Comparison of ENCODE assay signal across 9 cellular contexts in genomic region chr19:45509692-45510015, GRCh38. TPM values are rescaled to one million over a fixed set of nuclear protein-coding genes. Genes with fewer than 3 reads are reported as not detected.
DNase-seq lines count a peak whose midpoint lies in the region; ATAC-seq and TF ChIP-seq lines count a peak whose summit lies in the region.
"Had no signal": no experiment of that assay in that cellular context is flagged by ENCODE, and none has a peak within 500 bp of the region (broad histone marks: within the 10 kb centered on the region; RNA-seq: fewer than 3 reads in every experiment).

No MANE protein-coding gene starts in this region.

- H3K9ac ChIP-seq in mucosa of stomach (ENCODE audit: low read length) = peak overlapping the region; percentile 100

- H3K36me3 ChIP-seq in right atrium auricular region (no peaks in the 10 kb centered on the region), mucosa of stomach (ENCODE audit: control insufficient read depth, insufficient read depth, low read length) (no peaks in the 10 kb centered on the region)

- DNase-seq in right atrium auricular region (ENCODE audit: low spot score) (no peak), left ventricle myocardium superior (no peak), cardiac fibroblast (ENCODE audit: low read depth in 2 of 2) (no peak), NCI-H2227 (lab: John Stamatoyannopoulos, UW; ENCODE audit: unreplicated experiment) (no peak), NCI-H524 treated with DMSO at 0.1 percent for 48 hours (lab: John Stamatoyannopoulos, UW) (no peak)
- no peak for DNase-seq in stimulated activated CD4-positive, alpha-beta T cell treated with anti-CD3 and anti-CD28 coated beads, Interleukin-4, amount 100 ng/mL, for 4 hours
- DNase-seq: activated CD8-positive, alpha-beta memory T cell treated with anti-CD3 and anti-CD28 coated beads, Interleukin-2, amount 50 U/mL, for 48 hours had no signal

- TF ChIP-seq CTCF in right atrium auricular region (IDR thresholded peaks at IDR 0.05) (no peak), cardiac fibroblast (IDR thresholded peaks at IDR 0.05; ENCODE audit: low read depth, low read length) (no peak)

- H3K4me1 ChIP-seq in right atrium auricular region = peaks cover 0 to 56% of the 10 kb centered on the region in 2 donors
- peaks cover 51% of the 10 kb centered on the region for H3K4me1 ChIP-seq in mucosa of stomach (ENCODE audit: control insufficient read depth, insufficient read depth, low read length)

- H3K27me3 ChIP-seq in right atrium auricular region = no peaks in the 10 kb centered on the region
- no peaks in the 10 kb centered on the region for H3K27me3 ChIP-seq in mucosa of stomach (ENCODE audit: control insufficient read depth, insufficient read depth, low read length)

- H3K9me3 ChIP-seq in right atrium auricular region (no peaks in the 10 kb centered on the region), mucosa of stomach (ENCODE audit: control insufficient read depth, low read length) (no peaks in the 10 kb centered on the region)

- H3K4me3 ChIP-seq in right atrium auricular region = peak overlapping the region; percentile 99 to 100
- peak overlapping the region; percentile 95 to 99 for H3K4me3 ChIP-seq in cardiac fibroblast (replicated peaks in 1 of 2; ENCODE audit: low read depth in 2 of 2, low read length in 2 of 2)
- no peak overlapping the region for H3K4me3 ChIP-seq in mucosa of stomach (ENCODE audit: low read length)

- no peak for ATAC-seq in left ventricle myocardium superior
- no peak for ATAC-seq in HG03565 (IDR thresholded peaks at IDR 0.05; ENCODE audit: unreplicated experiment)

- H3K27ac ChIP-seq in right atrium auricular region = peak overlapping the region; percentile 95 to 96

- intact Hi-C loops in left ventricle myocardium superior (cut with micrococcal nuclease) = no loop called here

RNA-seq across cellular contexts. Expression of gene VASP, which starts 2.4 kb away (rescaled TPM):
- total RNA-seq in right atrium auricular region (10 to 100 TPM; 61.4 to 61.7 TPM), left ventricle myocardium superior (43.3 TPM)

RNA-seq across cellular contexts. Expression of gene PPM1N, which starts 11.4 kb away (rescaled TPM):
- total RNA-seq in right atrium auricular region (1 to 10 TPM in 1 of 2 donors, not detected in 1; 1.8 TPM), left ventricle myocardium superior (0.57 TPM)

RNA-seq across cellular contexts. Expression of gene RTN2, which starts 12.8 kb away (rescaled TPM):
- total RNA-seq in right atrium auricular region (10 to 100 TPM; 22.8 to 24.0 TPM), left ventricle myocardium superior (29.8 TPM)

RNA-seq across cellular contexts. Expression of gene FOSB, which starts 41.9 kb away (rescaled TPM):
- total RNA-seq in right atrium auricular region (10 to 100 TPM; 17.8 to 19.7 TPM), left ventricle myocardium superior (0.79 TPM)
